ENCODE assay signal across 17 cellular contexts in the genomic region with DNA sequence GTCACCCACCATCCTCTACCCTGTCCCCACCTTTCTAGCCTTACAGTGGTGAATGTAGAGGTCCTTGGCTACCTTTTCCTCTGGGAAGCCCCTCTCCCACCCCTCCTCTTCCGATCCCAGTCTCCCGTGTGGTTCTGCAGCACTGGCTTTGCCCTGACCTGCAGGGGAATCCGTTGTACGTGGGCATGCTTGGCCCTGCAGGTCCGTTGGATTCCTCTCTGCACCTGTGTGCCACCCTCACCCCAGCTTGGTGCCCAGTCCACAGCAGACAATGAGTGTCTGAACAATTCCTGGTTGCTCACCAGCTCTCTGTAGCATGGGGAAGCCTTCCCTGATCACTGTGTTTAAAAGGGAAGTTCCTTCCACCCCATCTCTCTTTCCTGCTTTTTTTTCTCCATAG.
"Had no signal": no experiment of that assay in that cellular context is flagged by ENCODE, and none has a peak within 500 bp of the region (broad histone marks: within the 10 kb centered on the region; RNA-seq: fewer than 3 reads in every experiment).

No MANE protein-coding gene starts in this region.

- H3K4me1 Mint-ChIP-seq: stimulated activated effector memory CD8-positive, alpha-beta T cell treated with anti-CD3 and anti-CD28 coated beads, Interleukin-12 subunit alpha, Interleukin-12 subunit beta, amount 100 ng/mL, for 72 hours; stimulated activated naive CD8-positive, alpha-beta T cell treated with anti-CD3 and anti-CD28 coated beads, Interleukin-15, amount 100 ng/mL, for 72 hours had no signal

- H3K27me3 Mint-ChIP-seq: stimulated activated naive CD8-positive, alpha-beta T cell treated with anti-CD3 and anti-CD28 coated beads, Interleukin-15, amount 100 ng/mL, for 72 hours had no signal

- H3K27ac Mint-ChIP-seq: natural killer cell treated with Interleukin-12 subunit alpha and Interleukin-12 subunit beta and Interleukin-15 and Interleukin-18, amount 100 ng/mL, for 72 hours; stimulated activated effector memory CD8-positive, alpha-beta T cell treated with anti-CD3 and anti-CD28 coated beads, Interleukin-12 subunit alpha, Interleukin-12 subunit beta, amount 100 ng/mL, for 72 hours; stimulated activated naive CD8-positive, alpha-beta T cell treated with anti-CD3 and anti-CD28 coated beads, Interleukin-15, amount 100 ng/mL, for 72 hours had no signal

- H3K79me2 ChIP-seq: parathyroid adenoma had no signal

- H3K9me3 Mint-ChIP-seq: natural killer cell treated with Interleukin-12 subunit alpha and Interleukin-12 subunit beta and Interleukin-15 and Interleukin-18, amount 100 ng/mL, for 72 hours; stimulated activated effector memory CD8-positive, alpha-beta T cell treated with anti-CD3 and anti-CD28 coated beads, Interleukin-12 subunit alpha, Interleukin-12 subunit beta, amount 100 ng/mL, for 72 hours; stimulated activated naive CD8-positive, alpha-beta T cell treated with anti-CD3 and anti-CD28 coated beads, Interleukin-15, amount 100 ng/mL, for 72 hours had no signal

- H3K36me3 ChIP-seq: esophagus muscularis mucosa, gastrocnemius medialis, heart right ventricle, prostate gland, right lobe of liver, tibial nerve had no signal

- H3K27ac ChIP-seq: epithelial cell of prostate, esophagus muscularis mucosa, gastrocnemius medialis, heart right ventricle, parathyroid adenoma, prostate gland, right lobe of liver, testis, tibial nerve had no signal

- ATAC-seq: gastrocnemius medialis; heart right ventricle; left lobe of liver; right lobe of liver; stimulated activated effector memory CD8-positive, alpha-beta T cell treated with anti-CD3 and anti-CD28 coated beads, Interleukin-12 subunit alpha, Interleukin-12 subunit beta, amount 100 ng/mL, for 72 hours; stimulated activated naive CD8-positive, alpha-beta T cell treated with anti-CD3 and anti-CD28 coated beads, Interleukin-15, amount 100 ng/mL, for 72 hours had no signal

- H3K27me3 ChIP-seq: right lobe of liver, testis, tibial nerve had no signal

- H3K4me3 ChIP-seq: esophagus muscularis mucosa, gastrocnemius medialis, heart right ventricle, prostate gland, right lobe of liver, testis, tibial nerve had no signal

- H3K4me1 ChIP-seq: esophagus muscularis mucosa, gastrocnemius medialis, heart right ventricle, parathyroid adenoma, prostate gland, right lobe of liver, testis, tibial nerve had no signal

- DNase-seq: effector memory CD4-positive, alpha-beta T cell; gastrocnemius medialis; heart right ventricle; hypothalamus; right lobe of liver; stimulated activated CD4-positive, alpha-beta T cell treated with anti-CD3 and anti-CD28 coated beads, Interleukin-4, amount 100 ng/mL, for 1 hour; stimulated activated CD8-positive, alpha-beta memory T cell treated with anti-CD3 and anti-CD28 coated beads, Interleukin-4, amount 100 ng/mL, for 48 hours; stimulated activated naive CD8-positive, alpha-beta T cell treated with anti-CD3 and anti-CD28 coated beads, Interleukin-15, amount 100 ng/mL, for 72 hours; testis had no signal

- H3K9me3 ChIP-seq: esophagus muscularis mucosa, gastrocnemius medialis, heart right ventricle, prostate gland, right lobe of liver, testis, tibial nerve had no signal

- H2AFZ ChIP-seq: parathyroid adenoma had no signal

- H3K36me3 Mint-ChIP-seq: natural killer cell treated with Interleukin-12 subunit alpha and Interleukin-12 subunit beta and Interleukin-15 and Interleukin-18, amount 100 ng/mL, for 72 hours; stimulated activated effector memory CD8-positive, alpha-beta T cell treated with anti-CD3 and anti-CD28 coated beads, Interleukin-12 subunit alpha, Interleukin-12 subunit beta, amount 100 ng/mL, for 72 hours had no signal

- H3K4me3 Mint-ChIP-seq: natural killer cell treated with Interleukin-12 subunit alpha and Interleukin-12 subunit beta and Interleukin-15 and Interleukin-18, amount 100 ng/mL, for 72 hours; stimulated activated effector memory CD8-positive, alpha-beta T cell treated with anti-CD3 and anti-CD28 coated beads, Interleukin-12 subunit alpha, Interleukin-12 subunit beta, amount 100 ng/mL, for 72 hours; stimulated activated naive CD8-positive, alpha-beta T cell treated with anti-CD3 and anti-CD28 coated beads, Interleukin-15, amount 100 ng/mL, for 72 hours had no signal

- H3K9ac ChIP-seq: parathyroid adenoma had no signal
